1 cellular context compared by ENCODE assay signal in genomic region chr12:111037047-111037446, GRCh38.
TF ChIP-seq lines count a peak whose summit lies in the region.

No MANE protein-coding gene starts in this region.

TF ChIP-seq in A549, 52 proteins besides CTCF, POLR2A, EP300 and RAD21 (continued from another document):
- TF ChIP-seq TP53 (CRISPR knock-in tag; IDR thresholded peaks at IDR 0.05): no peak
- TF ChIP-seq, protein P1, sequence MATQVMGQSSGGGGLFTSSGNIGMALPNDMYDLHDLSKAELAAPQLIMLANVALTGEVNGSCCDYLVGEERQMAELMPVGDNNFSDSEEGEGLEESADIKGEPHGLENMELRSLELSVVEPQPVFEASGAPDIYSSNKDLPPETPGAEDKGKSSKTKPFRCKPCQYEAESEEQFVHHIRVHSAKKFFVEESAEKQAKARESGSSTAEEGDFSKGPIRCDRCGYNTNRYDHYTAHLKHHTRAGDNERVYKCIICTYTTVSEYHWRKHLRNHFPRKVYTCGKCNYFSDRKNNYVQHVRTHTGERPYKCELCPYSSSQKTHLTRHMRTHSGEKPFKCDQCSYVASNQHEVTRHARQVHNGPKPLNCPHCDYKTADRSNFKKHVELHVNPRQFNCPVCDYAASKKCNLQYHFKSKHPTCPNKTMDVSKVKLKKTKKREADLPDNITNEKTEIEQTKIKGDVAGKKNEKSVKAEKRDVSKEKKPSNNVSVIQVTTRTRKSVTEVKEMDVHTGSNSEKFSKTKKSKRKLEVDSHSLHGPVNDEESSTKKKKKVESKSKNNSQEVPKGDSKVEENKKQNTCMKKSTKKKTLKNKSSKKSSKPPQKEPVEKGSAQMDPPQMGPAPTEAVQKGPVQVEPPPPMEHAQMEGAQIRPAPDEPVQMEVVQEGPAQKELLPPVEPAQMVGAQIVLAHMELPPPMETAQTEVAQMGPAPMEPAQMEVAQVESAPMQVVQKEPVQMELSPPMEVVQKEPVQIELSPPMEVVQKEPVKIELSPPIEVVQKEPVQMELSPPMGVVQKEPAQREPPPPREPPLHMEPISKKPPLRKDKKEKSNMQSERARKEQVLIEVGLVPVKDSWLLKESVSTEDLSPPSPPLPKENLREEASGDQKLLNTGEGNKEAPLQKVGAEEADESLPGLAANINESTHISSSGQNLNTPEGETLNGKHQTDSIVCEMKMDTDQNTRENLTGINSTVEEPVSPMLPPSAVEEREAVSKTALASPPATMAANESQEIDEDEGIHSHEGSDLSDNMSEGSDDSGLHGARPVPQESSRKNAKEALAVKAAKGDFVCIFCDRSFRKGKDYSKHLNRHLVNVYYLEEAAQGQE (IDR thresholded peaks at IDR 0.05): no peak
- TF ChIP-seq KDM1A (IDR thresholded peaks at IDR 0.05; ENCODE audit: low read depth): no peak
- no peak for TF ChIP-seq FOSL2 (IDR thresholded peaks at IDR 0.05)
- TF ChIP-seq FOSL2 (CRISPR knock-in tag; IDR thresholded peaks at IDR 0.05): no peak
- no peak for TF ChIP-seq HOXA7 (CRISPR knock-in tag; IDR thresholded peaks at IDR 0.05)
- no peak for TF ChIP-seq KDM5A (IDR thresholded peaks at IDR 0.05)
- no peak for TF ChIP-seq CBX2 (IDR thresholded peaks at IDR 0.05; ENCODE audit: borderline replicate concordance, low read depth)
